In the genomic region with DNA sequence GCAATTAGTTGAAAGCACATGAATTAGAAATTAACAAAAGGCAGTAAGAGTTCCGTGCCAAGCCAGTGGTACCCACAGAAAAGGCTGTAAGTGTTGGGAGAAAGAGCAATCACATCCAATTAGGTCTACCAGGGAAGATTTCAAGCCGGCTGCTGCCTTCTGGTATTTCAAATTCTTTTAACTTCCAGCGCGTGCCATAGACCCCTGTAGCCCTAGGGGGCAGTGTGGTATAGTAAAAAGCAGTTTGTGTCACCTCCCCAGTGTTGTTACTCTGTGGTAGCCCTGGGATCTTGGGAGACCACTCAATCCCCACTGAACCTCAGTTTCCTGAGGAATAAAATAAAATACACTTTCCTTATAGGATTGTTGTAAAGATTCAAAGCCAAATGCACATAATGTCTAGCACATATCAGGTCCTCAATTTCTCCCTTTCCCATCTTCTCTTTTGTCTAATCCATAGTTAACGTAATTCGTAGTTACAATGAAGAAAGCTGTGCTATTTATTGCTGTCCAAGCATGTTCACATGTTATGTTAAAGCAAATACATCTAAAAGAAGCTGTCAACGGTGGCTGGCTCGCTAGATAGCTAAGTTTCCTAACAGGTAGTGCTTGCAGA, we compare ENCODE assay signal across 8 cellular contexts.
A peak's percentile ranks its signal among the peaks of the same experiment; 100 is the strongest.
DNase-seq lines count a peak whose midpoint lies in the region; TF ChIP-seq lines count a peak whose summit lies in the region.

No MANE protein-coding gene starts in this region.

- no peak overlapping the region for H3K27ac ChIP-seq in adrenal gland

- H3K4me3 Mint-ChIP-seq in activated naive CD4-positive, alpha-beta T cell treated with anti-CD3 and anti-CD28 coated beads, Interleukin-2, amount 10 ng/mL, durations not matched to agents 7 days and 5 days = no peak overlapping the region

- H3K4me1 Mint-ChIP-seq in activated naive CD4-positive, alpha-beta T cell treated with anti-CD3 and anti-CD28 coated beads, Interleukin-2, amount 10 ng/mL, durations not matched to agents 7 days and 5 days = no peaks in the 10 kb centered on the region

- peak in 2 of 3 donors; percentile 1 for DNase-seq in stimulated activated CD4-positive, alpha-beta T cell treated with anti-CD3 and anti-CD28 coated beads, Interleukin-12 subunit alpha, Interleukin-12 subunit beta, amount 100 ng/mL, for 48 hours (ENCODE audit: low read depth in 2 of 3, low spot score in 1 of 3)
- DNase-seq in stimulated activated CD4-positive, alpha-beta T cell treated with anti-CD3 and anti-CD28 coated beads, Interleukin-4, amount 100 ng/mL, for 1 hour = no peak
- peak; percentile 57 for DNase-seq in HEK293T (ENCODE audit: extremely low spot score)
- DNase-seq in NB4 (ENCODE audit: low read depth) = peak; percentile 62
- DNase-seq in adrenal gland = peak in 4 of 7 donors; percentile 9 to 58 (median 16)
- DNase-seq in kidney glomerular epithelial cell (lab: John Stamatoyannopoulos, UW) = peak; percentile 37
- no peak for DNase-seq in activated CD4-positive, CD25-positive, alpha-beta regulatory T cell (lab: John Stamatoyannopoulos, UW)
- DNase-seq in activated naive CD4-positive, alpha-beta T cell treated with anti-CD3 and anti-CD28 coated beads, Interleukin-2, amount 10 ng/mL, durations not matched to agents 7 days and 5 days = no peak

- 46 to 56% (median 49%) methylated on average over 8 of the region's 8 CpGs for WGBS in adrenal gland, 4 donors

- no peaks in the 10 kb centered on the region for H3K9me3 Mint-ChIP-seq in activated naive CD4-positive, alpha-beta T cell treated with anti-CD3 and anti-CD28 coated beads, Interleukin-2, amount 10 ng/mL, durations not matched to agents 7 days and 5 days

- POLR2A ChIA-PET in HEK293T (lab: Yijun Ruan, JAX) = no interaction called here

- no peaks in the 10 kb centered on the region for H3K27me3 ChIP-seq in adrenal gland

- no peaks in the 10 kb centered on the region for H3K9me3 ChIP-seq in adrenal gland (replicated peaks in 1 of 3)

- H3K4me3 ChIP-seq in NB4 (ENCODE audit: low read depth, low read length) (no peak overlapping the region), adrenal gland (no peak overlapping the region)

- no peaks in the 10 kb centered on the region for H3K36me3 ChIP-seq in adrenal gland (replicated peaks in 1 of 2)

- no peaks in the 10 kb centered on the region for H3K4me1 ChIP-seq in adrenal gland (replicated peaks in 1 of 2)

- H3K27ac Mint-ChIP-seq in activated naive CD4-positive, alpha-beta T cell treated with anti-CD3 and anti-CD28 coated beads, Interleukin-2, amount 10 ng/mL, durations not matched to agents 7 days and 5 days = no peak overlapping the region

- no peaks in the 10 kb centered on the region for H3K36me3 Mint-ChIP-seq in activated naive CD4-positive, alpha-beta T cell treated with anti-CD3 and anti-CD28 coated beads, Interleukin-2, amount 10 ng/mL, durations not matched to agents 7 days and 5 days

- H3K27me3 Mint-ChIP-seq in activated naive CD4-positive, alpha-beta T cell treated with anti-CD3 and anti-CD28 coated beads, Interleukin-2, amount 10 ng/mL, durations not matched to agents 7 days and 5 days = no peaks in the 10 kb centered on the region

- TF ChIP-seq CTCF in NB4 (IDR thresholded peaks at IDR 0.05; ENCODE audit: low read depth, low read length) (peak; percentile 85), adrenal gland (IDR thresholded peaks at IDR 0.05) (peak in 5 of 6 experiments; percentile 5 to 50 (median 33))

- intact Hi-C loops in adrenal gland (cut with DNase I) = no loop called here

- CTCF ChIA-PET in HEK293T (lab: Yijun Ruan, JAX) = no interaction called here
- CTCF ChIA-PET in activated naive CD4-positive, alpha-beta T cell treated with anti-CD3 and anti-CD28 coated beads, Interleukin-2, amount 10 ng/mL, durations not matched to agents 7 days and 5 days (lab: Charles Lee) = interaction anchor here (1.3 kb wide), 1 partner anchor 20 kb away, joined by 4 read pairs; no protein-coding TSS in a partner anchor

- TF ChIP-seq POLR2A in NB4 (IDR thresholded peaks at IDR 0.05; ENCODE audit: extremely low read depth, insufficient read length) (no peak), adrenal gland (IDR thresholded peaks at IDR 0.05) (no peak)

TF ChIP-seq in HEK293T, 16 proteins besides CTCF, POLR2A, EP300 and RAD21:
- TF ChIP-seq SP1 (IDR thresholded peaks at IDR 0.05) = no peak
- no peak for TF ChIP-seq L3MBTL2 (conservative IDR thresholded peaks at IDR 0.05)
- no peak for TF ChIP-seq TARDBP (IDR thresholded peaks at IDR 0.05)
- TF ChIP-seq SUZ12 (IDR thresholded peaks at IDR 0.05) = no peak
- no peak for TF ChIP-seq LEF1 (IDR thresholded peaks at IDR 0.05; ENCODE audit: borderline replicate concordance)
- TF ChIP-seq NFRKB (IDR thresholded peaks at IDR 0.05) = no peak
- TF ChIP-seq FOXA1 (IDR thresholded peaks at IDR 0.05) = no peak
- no peak for TF ChIP-seq CTBP1 (IDR thresholded peaks at IDR 0.05; ENCODE audit: borderline replicate concordance)
- TF ChIP-seq BHLHE40 (IDR thresholded peaks at IDR 0.05; ENCODE audit: borderline replicate concordance) = no peak
- TF ChIP-seq ARNT (IDR thresholded peaks at IDR 0.05) = no peak
- no peak for TF ChIP-seq ELF4 (IDR thresholded peaks at IDR 0.05)
- no peak for TF ChIP-seq FOXK2 (IDR thresholded peaks at IDR 0.05)
- no peak for TF ChIP-seq HDGF (IDR thresholded peaks at IDR 0.05; ENCODE audit: borderline replicate concordance)

Comparison
In these comparisons a context has a peak if more than half of its experiments do, and no peak if none do; other contexts are left out.
1. DNase-seq: peak in stimulated activated CD4-positive, alpha-beta T cell treated with anti-CD3 and anti-CD28 coated beads, Interleukin-12 subunit alpha, Interleukin-12 subunit beta, amount 100 ng/mL, for 48 hours (2 of 3), HEK293T (single experiment), NB4 (single experiment), adrenal gland (4 of 7) and kidney glomerular epithelial cell (single experiment); none in stimulated activated CD4-positive, alpha-beta T cell treated with anti-CD3 and anti-CD28 coated beads, Interleukin-4, amount 100 ng/mL, for 1 hour (single experiment), activated CD4-positive, CD25-positive, alpha-beta regulatory T cell (0 of 4) and activated naive CD4-positive, alpha-beta T cell treated with anti-CD3 and anti-CD28 coated beads, Interleukin-2, amount 10 ng/mL, durations not matched to agents 7 days and 5 days (single experiment).